1 cellular context compared by ENCODE assay signal in genomic region chrX:120568047-120568446, GRCh38.
TF ChIP-seq lines count a peak whose summit lies in the region.

No MANE protein-coding gene starts in this region.

TF ChIP-seq in HepG2, 621 proteins besides CTCF, POLR2A, EP300 and RAD21 (continued from another document):
- TF ChIP-seq ELK4 (CRISPR knock-in tag; IDR thresholded peaks at IDR 0.05; ENCODE audit: borderline replicate concordance) = no peak
- no peak for TF ChIP-seq MTF2 (CRISPR knock-in tag; IDR thresholded peaks at IDR 0.05; ENCODE audit: borderline replicate concordance)
